In the genomic region with DNA sequence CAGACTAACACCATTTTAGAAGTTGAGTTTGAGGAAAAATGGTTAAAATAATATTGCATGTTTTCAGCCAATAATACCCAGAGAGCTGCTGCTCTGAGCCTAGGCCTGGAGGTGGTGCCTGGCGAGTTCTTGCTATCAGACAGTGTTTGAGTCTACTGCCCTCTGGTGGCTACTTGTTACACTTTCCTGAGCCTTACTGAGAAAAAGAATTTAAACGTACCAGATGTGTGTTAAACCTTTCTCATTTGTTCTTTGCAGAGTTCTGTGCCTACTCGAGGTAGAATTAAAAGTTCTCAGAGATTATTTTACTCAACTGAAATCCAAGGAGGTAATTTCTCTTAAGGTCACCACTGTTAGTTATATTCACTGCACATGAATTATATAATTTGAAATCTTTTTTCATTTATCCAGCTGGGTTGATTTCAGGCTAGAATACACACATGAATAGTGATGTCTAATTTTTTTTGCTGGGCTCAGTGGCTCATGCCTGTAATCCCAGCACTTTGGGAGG, we compare ENCODE assay signal across 8 cellular contexts. TPM values are rescaled to one million over a fixed set of nuclear protein-coding genes. Genes with fewer than 3 reads are reported as not detected.
DNase-seq lines count a peak whose midpoint lies in the region; ATAC-seq and TF ChIP-seq lines count a peak whose summit lies in the region.

No MANE protein-coding gene starts in this region.

- no peak overlapping the region for H3K4me3 Mint-ChIP-seq in activated T-helper 2 cell treated with anti-CD3 and anti-CD28 coated beads, Interferon-gamma antibody, Interleukin-2, Interleukin-4, amounts not matched to agents 10 μg/mL and 5 μg/mL and 100 μg/mL, durations not matched to agents 14 hours and 24 hours and 36 hours (ENCODE audit: low read depth)

- no peaks in the 10 kb centered on the region for H3K9me2 ChIP-seq in HCT116 (ENCODE audit: insufficient read depth)

- H3K4me1 Mint-ChIP-seq in activated T-helper 2 cell treated with anti-CD3 and anti-CD28 coated beads, Interferon-gamma antibody, Interleukin-2, Interleukin-4, amounts not matched to agents 10 μg/mL and 5 μg/mL and 100 μg/mL, durations not matched to agents 14 hours and 24 hours and 36 hours (ENCODE audit: low read depth) = peaks cover 3% of the 10 kb centered on the region

- H2AFZ ChIP-seq in HCT116 (ENCODE audit: low read depth, low read length, poor library complexity, severe bottlenecking) = no peak overlapping the region

- ATAC-seq in HCT116 = peak; percentile 99
- no peak for ATAC-seq in omental fat pad (ENCODE audit: low FRiP score)

- H3K4me1 ChIP-seq in HCT116 (ENCODE audit: control insufficient read depth in 1 of 2, insufficient read depth in 2 of 2, low read length in 2 of 2) = peaks cover 15 to 23% of the 10 kb centered on the region in 2 experiments
- H3K4me1 ChIP-seq in thyroid gland = peaks cover 22 to 34% of the 10 kb centered on the region in 2 donors

- peak; percentile 96 for TF ChIP-seq RAD21 in HCT116 (IDR thresholded peaks at IDR 0.05; ENCODE audit: low read depth)

- H3K27me3 ChIP-seq in HCT116 (ENCODE audit: insufficient read depth, low read length) (no peaks in the 10 kb centered on the region), thyroid gland (no peaks in the 10 kb centered on the region)

- H3K9me3 ChIP-seq in HCT116 (ENCODE audit: control insufficient read depth in 1 of 2, insufficient read depth in 1 of 2, low read depth in 1 of 2, low read length in 2 of 2) (no peaks in the 10 kb centered on the region), thyroid gland (no peaks in the 10 kb centered on the region)

- no TSS peak for BruUV-seq in HCT116 (replicated peaks; lab: Mats Ljungman, UMichigan)

- no peak overlapping the region for H3K27ac Mint-ChIP-seq in activated T-helper 2 cell treated with anti-CD3 and anti-CD28 coated beads, Interferon-gamma antibody, Interleukin-2, Interleukin-4, amounts not matched to agents 10 μg/mL and 5 μg/mL and 100 μg/mL, durations not matched to agents 14 hours and 24 hours and 36 hours

- DNase-seq in Daoy (ENCODE audit: low read depth) = peak; percentile 73
- peak; percentile 88 for DNase-seq in HCT116 (ENCODE audit: low read depth, low spot score)
- DNase-seq in MV-4-11 (lab: John Stamatoyannopoulos, UW) = peak; percentile 84
- peak; percentile 91 for DNase-seq in SHP77 treated with DMSO at 0.1 percent for 48 hours (lab: John Stamatoyannopoulos, UW)
- DNase-seq in activated T-helper 2 cell treated with anti-CD3 and anti-CD28 coated beads, Interferon-gamma antibody, Interleukin-2, Interleukin-4, amounts not matched to agents 10 μg/mL and 5 μg/mL and 100 μg/mL, durations not matched to agents 14 hours and 24 hours and 36 hours (ENCODE audit: low spot score) = peak; percentile 62
- peak; percentile 72 for DNase-seq in foreskin melanocyte
- DNase-seq in omental fat pad (ENCODE audit: low spot score) = peak; percentile 42
- peak; percentile 80 to 82 for DNase-seq in thyroid gland

- peak; percentile 80 to 95 (median 90) for TF ChIP-seq CTCF in HCT116 (IDR thresholded peaks at IDR 0.05 in 2 of 3, conservative IDR thresholded peaks at IDR 0.05 in 1 of 3; ENCODE audit: borderline replicate concordance in 1 of 3, insufficient read depth in 1 of 3, low read depth in 2 of 3, low read length in 2 of 3)
- TF ChIP-seq CTCF in omental fat pad (IDR thresholded peaks at IDR 0.05) = peak in 1 of 3 donors; percentile 74
- TF ChIP-seq CTCF in thyroid gland (IDR thresholded peaks at IDR 0.05) = peak; percentile 63 to 94 (median 88)

- H3K36me3 ChIP-seq in HCT116 (ENCODE audit: control insufficient read depth in 1 of 2, insufficient read depth in 2 of 2, low read length in 2 of 2) = no peaks in the 10 kb centered on the region
- H3K36me3 ChIP-seq in thyroid gland = no peaks in the 10 kb centered on the region

- H3K36me3 Mint-ChIP-seq in activated T-helper 2 cell treated with anti-CD3 and anti-CD28 coated beads, Interferon-gamma antibody, Interleukin-2, Interleukin-4, amounts not matched to agents 10 μg/mL and 5 μg/mL and 100 μg/mL, durations not matched to agents 14 hours and 24 hours and 36 hours (ENCODE audit: low read depth) = peaks cover 4% of the 10 kb centered on the region

- no peak for TF ChIP-seq POLR2A in HCT116 (IDR thresholded peaks at IDR 0.05; ENCODE audit: borderline replicate concordance, extremely low read depth, insufficient read depth, insufficient read length)
- TF ChIP-seq POLR2A in thyroid gland (IDR thresholded peaks at IDR 0.05) = no peak

- H3K27ac ChIP-seq in HCT116 (ENCODE audit: low read depth, low read length) (no peak overlapping the region), thyroid gland (peak overlapping the region; percentile 70 to 84 (median 71))

- no peak overlapping the region for H3K4me3 ChIP-seq in HCT116 (replicated peaks in 1 of 2; ENCODE audit: low read depth in 1 of 2, low read length in 2 of 2)
- H3K4me3 ChIP-seq in thyroid gland (replicated peaks in 1 of 3) = no peak overlapping the region

- no peaks in the 10 kb centered on the region for H4K20me1 ChIP-seq in HCT116 (ENCODE audit: insufficient read depth)

- RAD21 ChIA-PET in HCT116 (lab: Charles Lee; ENCODE audit: low non-redundant PET in 1 of 2, low total read pairs in 2 of 2, uncharacterized antibody in 2 of 2, unreplicated experiment in 2 of 2) = interaction anchor here (0.6 to 2.8 kb wide), 7 partner anchors 126 to 259 kb away, joined by 3 to 16 read pairs (median 10); no protein-coding TSS in a partner anchor

- POLR2A ChIA-PET in HCT116 (lab: Charles Lee) = no interaction called here

- H3K9me3 Mint-ChIP-seq in activated T-helper 2 cell treated with anti-CD3 and anti-CD28 coated beads, Interferon-gamma antibody, Interleukin-2, Interleukin-4, amounts not matched to agents 10 μg/mL and 5 μg/mL and 100 μg/mL, durations not matched to agents 14 hours and 24 hours and 36 hours = no peaks in the 10 kb centered on the region

- 1 to 5% methylated on average over 3 of the region's 3 CpGs for WGBS in thyroid gland, 2 donors

- no peak overlapping the region for H3K4me2 ChIP-seq in HCT116 (ENCODE audit: low read length)

- no peaks in the 10 kb centered on the region for H3K79me2 ChIP-seq in HCT116 (ENCODE audit: insufficient read depth, low read length)

- CTCF ChIA-PET in HCT116 (lab: Charles Lee) = interaction anchor here (0.5 to 3.0 kb wide), 24 partner anchors 9 to 259 kb away, joined by 3 to 80 read pairs (median 4); no protein-coding TSS in a partner anchor

- no peaks in the 10 kb centered on the region for H3K27me3 Mint-ChIP-seq in activated T-helper 2 cell treated with anti-CD3 and anti-CD28 coated beads, Interferon-gamma antibody, Interleukin-2, Interleukin-4, amounts not matched to agents 10 μg/mL and 5 μg/mL and 100 μg/mL, durations not matched to agents 14 hours and 24 hours and 36 hours (ENCODE audit: low read depth)

- intact Hi-C loops in HCT116 (cut with micrococcal nuclease) (loop anchor here (1.0 kb wide), 3 partner anchors 219 to 259 kb away; no protein-coding TSS in a partner anchor), thyroid gland (cut with DNase I) (loop anchor here (5.0 kb wide), 1 partner anchor 261 kb away; no protein-coding TSS in a partner anchor)
- intact Hi-C loops in activated T-helper 2 cell treated with anti-CD3 and anti-CD28 coated beads, Interferon-gamma antibody, Interleukin-2, Interleukin-4, amounts not matched to agents 10 μg/mL and 5 μg/mL and 100 μg/mL, durations not matched to agents 14 hours and 24 hours and 36 hours (cut with micrococcal nuclease) = loop anchor here (1.0 to 5.0 kb wide), 5 partner anchors 181 to 289 kb away; no protein-coding TSS in a partner anchor

- no peak overlapping the region for H3K9ac ChIP-seq in HCT116 (ENCODE audit: low read length)

TF ChIP-seq in HCT116, 20 proteins besides CTCF, POLR2A, EP300 and RAD21 (continues in another document):
- TF ChIP-seq YY1 (IDR thresholded peaks at IDR 0.05; ENCODE audit: extremely low read depth, insufficient replicate concordance, low read depth, low read length) (no peak), ZNF274 (IDR thresholded peaks at IDR 0.05; ENCODE audit: low read depth, low read length) (no peak), JUND (IDR thresholded peaks at IDR 0.05) (no peak), SIN3A (IDR thresholded peaks at IDR 0.05; ENCODE audit: low read depth) (no peak), CBX3 (IDR thresholded peaks at IDR 0.05; ENCODE audit: low read depth) (no peak)
- TF ChIP-seq, protein P1, sequence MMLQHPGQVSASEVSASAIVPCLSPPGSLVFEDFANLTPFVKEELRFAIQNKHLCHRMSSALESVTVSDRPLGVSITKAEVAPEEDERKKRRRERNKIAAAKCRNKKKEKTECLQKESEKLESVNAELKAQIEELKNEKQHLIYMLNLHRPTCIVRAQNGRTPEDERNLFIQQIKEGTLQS (IDR thresholded peaks at IDR 0.05) = no peak
- TF ChIP-seq, protein P2, sequence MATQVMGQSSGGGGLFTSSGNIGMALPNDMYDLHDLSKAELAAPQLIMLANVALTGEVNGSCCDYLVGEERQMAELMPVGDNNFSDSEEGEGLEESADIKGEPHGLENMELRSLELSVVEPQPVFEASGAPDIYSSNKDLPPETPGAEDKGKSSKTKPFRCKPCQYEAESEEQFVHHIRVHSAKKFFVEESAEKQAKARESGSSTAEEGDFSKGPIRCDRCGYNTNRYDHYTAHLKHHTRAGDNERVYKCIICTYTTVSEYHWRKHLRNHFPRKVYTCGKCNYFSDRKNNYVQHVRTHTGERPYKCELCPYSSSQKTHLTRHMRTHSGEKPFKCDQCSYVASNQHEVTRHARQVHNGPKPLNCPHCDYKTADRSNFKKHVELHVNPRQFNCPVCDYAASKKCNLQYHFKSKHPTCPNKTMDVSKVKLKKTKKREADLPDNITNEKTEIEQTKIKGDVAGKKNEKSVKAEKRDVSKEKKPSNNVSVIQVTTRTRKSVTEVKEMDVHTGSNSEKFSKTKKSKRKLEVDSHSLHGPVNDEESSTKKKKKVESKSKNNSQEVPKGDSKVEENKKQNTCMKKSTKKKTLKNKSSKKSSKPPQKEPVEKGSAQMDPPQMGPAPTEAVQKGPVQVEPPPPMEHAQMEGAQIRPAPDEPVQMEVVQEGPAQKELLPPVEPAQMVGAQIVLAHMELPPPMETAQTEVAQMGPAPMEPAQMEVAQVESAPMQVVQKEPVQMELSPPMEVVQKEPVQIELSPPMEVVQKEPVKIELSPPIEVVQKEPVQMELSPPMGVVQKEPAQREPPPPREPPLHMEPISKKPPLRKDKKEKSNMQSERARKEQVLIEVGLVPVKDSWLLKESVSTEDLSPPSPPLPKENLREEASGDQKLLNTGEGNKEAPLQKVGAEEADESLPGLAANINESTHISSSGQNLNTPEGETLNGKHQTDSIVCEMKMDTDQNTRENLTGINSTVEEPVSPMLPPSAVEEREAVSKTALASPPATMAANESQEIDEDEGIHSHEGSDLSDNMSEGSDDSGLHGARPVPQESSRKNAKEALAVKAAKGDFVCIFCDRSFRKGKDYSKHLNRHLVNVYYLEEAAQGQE (IDR thresholded peaks at IDR 0.05; ENCODE audit: low read depth) = no peak

RNA-seq across cellular contexts. Expression of a gene that starts 38.2 kb away (rescaled TPM):
- total RNA-seq in Daoy (2014; rRNA removed; shearing (Covaris generic)) = 2.8 and 3.0 TPM in 2 replicates
- 2.4 TPM for total RNA-seq in HCT116 (2021; ENCODE audit: unreplicated experiment)
- polyA plus RNA-seq in HCT116 (2012) = 2.3 TPM in 2 replicates
- 11.0 and 11.8 TPM in 2 replicates for total RNA-seq in activated T-helper 2 cell treated with anti-CD3 and anti-CD28 coated beads, Interferon-gamma antibody, Interleukin-2, Interleukin-4, amounts not matched to agents 10 μg/mL and 5 μg/mL and 100 μg/mL, durations not matched to agents 14 hours and 24 hours and 36 hours
- 1 to 10 TPM; 1.2 to 4.0 (median 3.2) TPM for total RNA-seq in omental fat pad
- 10 to 100 TPM in 1 of 4 donors, 1 to 10 TPM in 3; 4.0 to 11.7 (median 4.7) TPM for total RNA-seq in thyroid gland
